12 cellular contexts compared by ENCODE assay signal in genomic region chr22:35649636-35650250, GRCh38. TPM values are rescaled to one million over a fixed set of nuclear protein-coding genes. Genes with fewer than 3 reads are reported as not detected.
DNase-seq lines count a peak whose midpoint lies in the region; ATAC-seq and TF ChIP-seq lines count a peak whose summit lies in the region.
"Had no signal": no experiment of that assay in that cellular context is flagged by ENCODE, and none has a peak within 500 bp of the region (broad histone marks: within the 10 kb centered on the region; RNA-seq: fewer than 3 reads in every experiment).

No MANE protein-coding gene starts in this region.

- WGBS in heart left ventricle, 4 donors: 63 to 79% (median 72%) methylated on average over 6 to 7 of the region's 7 CpGs

- TF ChIP-seq CTCF in heart left ventricle (IDR thresholded peaks at IDR 0.05): no peak
- no peak for TF ChIP-seq CTCF in upper lobe of right lung (IDR thresholded peaks at IDR 0.05)
- no peak for TF ChIP-seq CTCF in GM20000 (IDR thresholded peaks at IDR 0.05; ENCODE audit: extremely low read depth, missing control alignments)

- H3K36me3 Mint-ChIP-seq in activated naive CD8-positive, alpha-beta T cell: peaks cover 11% of the 10 kb centered on the region
- H3K36me3 Mint-ChIP-seq in memory B cell: peaks cover 7% of the 10 kb centered on the region

- H3K9me3 Mint-ChIP-seq in activated naive CD8-positive, alpha-beta T cell (ENCODE audit: low read depth): no peaks in the 10 kb centered on the region
- no peaks in the 10 kb centered on the region for H3K9me3 Mint-ChIP-seq in memory B cell

- no peak for DNase-seq in heart left ventricle
- no peak for DNase-seq in Right ventricle myocardium inferior (ENCODE audit: missing footprints)
- DNase-seq in memory B cell (ENCODE audit: low spot score in 2 of 2): no peak
- no peak for DNase-seq in upper lobe of right lung
- no peak for DNase-seq in activated effector memory CD4-positive, alpha-beta T cell treated with Interleukin-2 at 50 U/mL for 16 hours
- DNase-seq in GM20000 (ENCODE audit: low spot score): no peak
- DNase-seq in NCI-H1694 (lab: John Stamatoyannopoulos, UW): no peak
- DNase-seq: aorta, hippocampal formation, NCI-H1436 treated with DMSO at 0.1 percent for 48 hours, SW 1271 had no signal

- no peaks in the 10 kb centered on the region for H3K27me3 Mint-ChIP-seq in activated naive CD8-positive, alpha-beta T cell
- no peaks in the 10 kb centered on the region for H3K27me3 Mint-ChIP-seq in memory B cell

- ATAC-seq in heart left ventricle: no peak
- ATAC-seq in Right ventricle myocardium inferior: no peak
- no peak for ATAC-seq in memory B cell (ENCODE audit: low read depth)
- ATAC-seq in upper lobe of right lung: no peak

- H3K9me3 ChIP-seq in heart left ventricle (peaks cover 0 to 11% (median 2%) of the 10 kb centered on the region in 12 donors), upper lobe of right lung (no peaks in the 10 kb centered on the region)

- H3K27me3 ChIP-seq in heart left ventricle: no peaks in the 10 kb centered on the region
- no peaks in the 10 kb centered on the region for H3K27me3 ChIP-seq in upper lobe of right lung

- no peak for TF ChIP-seq POLR2A in heart left ventricle (IDR thresholded peaks at IDR 0.05)

- peaks cover 11 to 56% (median 28%) of the 10 kb centered on the region in 12 donors for H3K4me1 ChIP-seq in heart left ventricle
- H3K4me1 ChIP-seq in upper lobe of right lung: peaks cover 22% of the 10 kb centered on the region

- peak overlapping the region; percentile 100 for H3K4me3 Mint-ChIP-seq in activated naive CD8-positive, alpha-beta T cell
- peak overlapping the region; percentile 100 for H3K4me3 Mint-ChIP-seq in memory B cell

- intact Hi-C loops in heart left ventricle (cut with DNase I): no loop called here
- intact Hi-C loops in Right ventricle myocardium inferior (cut with DNase I): no loop called here
- intact Hi-C loops in upper lobe of right lung (cut with DNase I): no loop called here

- peaks cover 64% of the 10 kb centered on the region for H3K4me1 Mint-ChIP-seq in activated naive CD8-positive, alpha-beta T cell (ENCODE audit: low read depth)
- H3K4me1 Mint-ChIP-seq in memory B cell: peaks cover 29% of the 10 kb centered on the region

- H3K27ac Mint-ChIP-seq in activated naive CD8-positive, alpha-beta T cell: peak overlapping the region; percentile 100
- H3K27ac Mint-ChIP-seq in memory B cell: peak overlapping the region; percentile 98

- H3K27ac ChIP-seq in heart left ventricle (peak overlapping the region in 7 of 12 donors; percentile 82 to 98 (median 93)), upper lobe of right lung (peak overlapping the region; percentile 97)

- H3K36me3 ChIP-seq in heart left ventricle (peaks cover 0 to 11% (median 0%) of the 10 kb centered on the region in 9 donors), upper lobe of right lung (no peaks in the 10 kb centered on the region)

- H3K4me3 ChIP-seq in heart left ventricle: peak overlapping the region in 11 of 12 donors; percentile 53 to 89 (median 67)
- peak overlapping the region; percentile 93 for H3K4me3 ChIP-seq in upper lobe of right lung

RNA-seq across cellular contexts. Expression of gene APOL6, which starts 1.5 kb away (rescaled TPM):
- total RNA-seq in heart left ventricle (10 to 100 TPM in 3 of 9 donors, 1 to 10 TPM in 6; 3.3 to 55.8 (median 7.3) TPM), Right ventricle myocardium inferior (6.6 TPM), upper lobe of right lung (45.6 TPM)
- polyA plus RNA-seq in heart left ventricle: 1 to 10 TPM; 2.3 to 2.4 TPM

RNA-seq across cellular contexts. Expression of gene MB, which starts 32.6 kb away (rescaled TPM):
- total RNA-seq in heart left ventricle: over 10,000 TPM in 7 of 9 donors, 1,000 to 10,000 TPM in 2; 6,950 to 16,840 (median 13,341) TPM
- polyA plus RNA-seq in heart left ventricle: over 10,000 TPM in 1 of 2 donors, 1,000 to 10,000 TPM in 1; 6,181 to 16,360 TPM
- 17,829 TPM for total RNA-seq in Right ventricle myocardium inferior
- 2.2 TPM for total RNA-seq in upper lobe of right lung
- total RNA-seq: aorta had no signal

Comparison
In these comparisons a context has a peak if more than half of its experiments do, and no peak if none do; other contexts are left out.
1. RNA of gene MB, which starts 32.6 kb away (total RNA-seq): 17,829 TPM in Right ventricle myocardium inferior (single experiment) and 6,950 to 16,840 TPM in heart left ventricle; 2.2 TPM in upper lobe of right lung (single experiment); every median in the first group is over 1,000 times any median in the second.